9 cellular contexts compared by ENCODE assay signal in the genomic region with DNA sequence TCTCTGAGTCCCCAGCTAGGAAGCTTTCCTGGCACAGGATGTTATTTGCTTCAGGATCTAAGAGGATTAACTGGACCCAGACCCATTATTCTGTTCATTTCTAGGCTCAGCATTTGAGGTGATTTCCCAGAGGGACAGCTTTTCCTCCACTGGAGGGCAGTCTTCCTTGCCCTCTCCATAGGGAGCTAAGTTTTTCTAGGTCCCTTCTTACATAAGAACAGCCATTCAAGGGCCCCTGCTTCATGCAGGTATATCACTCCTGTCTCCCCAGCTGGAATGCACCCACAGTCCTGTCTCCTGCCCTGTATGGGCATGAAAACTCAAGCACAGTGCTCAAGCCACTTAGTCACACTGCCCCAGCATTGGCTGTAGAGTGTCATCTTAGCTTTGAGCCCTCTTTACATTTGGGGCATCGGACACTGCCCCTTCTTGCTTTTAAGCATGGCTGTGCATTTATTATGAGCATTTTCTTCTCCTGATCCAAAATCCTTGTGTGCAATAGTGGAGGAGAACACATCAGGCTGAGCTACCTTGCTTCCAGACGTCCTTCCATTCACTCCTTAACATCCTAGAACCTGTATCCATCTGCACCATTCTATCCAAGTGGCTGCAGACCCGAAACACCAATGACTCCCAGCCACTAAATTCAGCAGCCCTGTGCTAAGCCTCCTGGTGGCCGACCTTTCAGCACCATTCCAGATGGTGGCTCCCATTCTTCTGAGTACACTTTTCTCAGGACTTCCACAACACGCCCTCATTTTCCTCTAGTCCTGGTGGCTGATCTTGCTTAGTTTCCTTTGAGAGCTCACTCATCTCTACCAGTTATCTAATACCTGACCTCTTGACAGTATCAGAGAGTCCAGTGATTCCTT.
DNase-seq lines count a peak whose midpoint lies in the region; TF ChIP-seq lines count a peak whose summit lies in the region.
"Had no signal": no experiment of that assay in that cellular context is flagged by ENCODE, and none has a peak within 500 bp of the region (broad histone marks: within the 10 kb centered on the region; RNA-seq: fewer than 3 reads in every experiment).

No MANE protein-coding gene starts in this region.

- TF ChIP-seq CTCF in GM12874 (IDR thresholded peaks at IDR 0.05; ENCODE audit: insufficient read depth, low read depth, low read length): peak; percentile 7; the same call in 1 of the 2 replicates

- DNase-seq in A172 (ENCODE audit: low spot score) (peak; percentile 22), SK-N-DZ (ENCODE audit: low spot score) (peak; percentile 23), iPS-NIHi11 (ENCODE audit: low spot score) (peak; percentile 56), foreskin melanocyte (no peak), T-helper 1 cell (no peak), COLO668 (lab: John Stamatoyannopoulos, UW; ENCODE audit: unreplicated experiment) (no peak), globus pallidus (ENCODE audit: low spot score) (no peak)
- DNase-seq: activated CD8-positive, alpha-beta memory T cell treated with anti-CD3 and anti-CD28 coated beads, Interleukin-2, amount 50 U/mL, for 4 hours had no signal

Comparison
In these comparisons a context has a peak if more than half of its experiments do, and no peak if none do; other contexts are left out.
1. DNase-seq: peak in A172 (single experiment), SK-N-DZ (single experiment) and iPS-NIHi11 (single experiment); none in foreskin melanocyte (single experiment), T-helper 1 cell (0 of 5), COLO668 (single experiment) and globus pallidus (single experiment).